ENCODE assay signal across 8 cellular contexts in the genomic region with DNA sequence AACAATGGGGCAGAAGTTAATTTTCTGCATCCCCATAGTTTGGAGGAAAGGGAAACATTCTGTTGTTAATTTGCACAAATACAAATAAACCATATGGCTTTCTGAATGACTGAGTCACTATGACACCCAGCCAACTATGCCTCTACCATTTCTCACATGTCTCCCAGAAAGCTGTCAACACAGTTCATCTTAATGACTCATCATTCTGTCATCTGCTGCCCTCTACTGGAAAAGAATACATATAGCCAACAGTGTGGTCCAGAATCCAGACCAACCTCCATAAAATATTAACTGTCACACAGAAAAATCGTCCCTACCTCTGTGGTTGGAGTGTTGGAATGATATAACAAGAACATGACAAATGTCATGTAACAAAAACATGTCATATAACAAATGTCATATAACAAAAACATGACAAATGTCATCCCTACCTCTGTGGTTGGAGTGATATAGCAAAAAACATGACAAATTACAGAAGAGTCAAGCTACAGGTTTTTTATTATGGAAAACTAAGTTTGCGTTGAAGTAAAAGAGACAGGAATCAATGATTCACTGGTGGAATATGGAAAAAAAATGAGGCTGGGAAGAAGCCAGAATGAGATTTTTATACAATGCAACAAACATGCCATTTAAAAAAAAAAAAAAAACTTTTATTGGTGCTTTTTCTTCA. TPM values are rescaled to one million over a fixed set of nuclear protein-coding genes. Genes with fewer than 3 reads are reported as not detected.
DNase-seq lines count a peak whose midpoint lies in the region; ATAC-seq, FAIRE-seq and TF ChIP-seq lines count a peak whose summit lies in the region.

No MANE protein-coding gene starts in this region.

- ATAC-seq in HG02588 (IDR thresholded peaks at IDR 0.05; ENCODE audit: unreplicated experiment) (peak; percentile 96), right lobe of liver (peak; percentile 94 to 98 (median 96))

- FAIRE-seq in GM12892 (lab: Jason Lieb, UNC) (peak; percentile 90), urothelium cell line (lab: Jason Lieb, UNC) (no peak)

- no peaks in the 10 kb centered on the region for H3K4me1 ChIP-seq in Peyer's patch
- H3K4me1 ChIP-seq in right lobe of liver = no peaks in the 10 kb centered on the region

- DNase-seq in Ammon's horn (ENCODE audit: low spot score) (peak; percentile 91), GM12892 (ENCODE audit: insufficient read length) (peak; percentile 23), M059J (ENCODE audit: low read depth) (peak; percentile 93), Peyer's patch (no peak), cerebellum (ENCODE audit: low spot score) (peak; percentile 90), right lobe of liver (no peak), urothelium cell line (ENCODE audit: low spot score) (peak; percentile 70)

- intact Hi-C loops in right lobe of liver (cut with DNase I) = loop anchor here in 1 of 2 donors (5.0 kb wide), 1 partner anchor 81 kb away; no protein-coding TSS in a partner anchor

- TF ChIP-seq CTCF in Peyer's patch (IDR thresholded peaks at IDR 0.05) (peak in 5 of 6 experiments; percentile 50 to 90 (median 78)), right lobe of liver (IDR thresholded peaks at IDR 0.05) (peak; percentile 75 to 88 (median 78))

- H3K36me3 ChIP-seq in Peyer's patch = no peaks in the 10 kb centered on the region
- H3K36me3 ChIP-seq in right lobe of liver = no peaks in the 10 kb centered on the region

- TF ChIP-seq POLR2A in GM12892 (IDR thresholded peaks at IDR 0.05; ENCODE audit: low read depth, low read length) (no peak), Peyer's patch (IDR thresholded peaks at IDR 0.05) (no peak), right lobe of liver (IDR thresholded peaks at IDR 0.05) (no peak)

- H3K27ac ChIP-seq in Peyer's patch (no peak overlapping the region), right lobe of liver (no peak overlapping the region)

- no peak overlapping the region for H3K4me3 ChIP-seq in Peyer's patch
- no peak overlapping the region for H3K4me3 ChIP-seq in right lobe of liver

- H3K27me3 ChIP-seq in Peyer's patch = no peaks in the 10 kb centered on the region
- H3K27me3 ChIP-seq in right lobe of liver = no peaks in the 10 kb centered on the region

- no peaks in the 10 kb centered on the region for H3K9me3 ChIP-seq in Peyer's patch
- H3K9me3 ChIP-seq in right lobe of liver = no peaks in the 10 kb centered on the region

- 16% methylated on average over 2 of the region's 2 CpGs for WGBS in right lobe of liver (ENCODE audit: insufficient coverage, low coverage, low lambda C conversion rate, missing lambda C conversion rate)

RNA-seq across cellular contexts. Expression of gene GYG1, which starts 47.7 kb away (rescaled TPM):
- polyA plus RNA-seq in GM12892 (2012; ENCODE audit: missing spikeins) = 10.7 TPM
- 30.8 and 53.6 TPM in 2 replicates for total RNA-seq in M059J (2014; rRNA removed; shearing (Covaris generic))
- total RNA-seq in Peyer's patch = 10 to 100 TPM; 11.9 to 23.9 (median 12.8) TPM
- total RNA-seq in cerebellum = 27.4 TPM
- total RNA-seq in right lobe of liver = 10 to 100 TPM in 3 of 6 experiments, 1 to 10 TPM in 3; 6.6 to 16.3 (median 10.3) TPM

Comparison
In these comparisons a context has a peak if more than half of its experiments do, and no peak if none do; other contexts are left out.
1. DNase-seq: peak in Ammon's horn (single experiment), GM12892 (single experiment), M059J (single experiment), cerebellum (single experiment) and urothelium cell line (single experiment); none in Peyer's patch (0 of 3) and right lobe of liver (0 of 3).